Comparison of ENCODE assay signal across 2 cellular contexts in genomic region chr3:25686766-25687165, GRCh38.
TF ChIP-seq lines count a peak whose summit lies in the region.

No MANE protein-coding gene starts in this region.

TF ChIP-seq in GM23338, 12 proteins besides CTCF, POLR2A, EP300 and RAD21 (continued from another document):
- TF ChIP-seq REST (IDR thresholded peaks at IDR 0.05; ENCODE audit: unreplicated experiment) (no peak), ZNF462 (CRISPR knock-in tag; IDR thresholded peaks at IDR 0.05) (no peak), NANOG (IDR thresholded peaks at IDR 0.05; ENCODE audit: borderline replicate concordance) (no peak), ETS1 (IDR thresholded peaks at IDR 0.05) (no peak), CREB1 (CRISPR knock-in tag; IDR thresholded peaks at IDR 0.05; ENCODE audit: low read depth) (no peak)

TF ChIP-seq in WTC11, 78 proteins besides CTCF, POLR2A, EP300 and RAD21 (continued from another document):
- TF ChIP-seq ATF2 (CRISPR knock-in tag; IDR thresholded peaks at IDR 0.05; ENCODE audit: borderline replicate concordance, low read depth), result no peak
- no peak for TF ChIP-seq E2F5 (CRISPR knock-in tag; IDR thresholded peaks at IDR 0.05)
- TF ChIP-seq ATF3 (CRISPR knock-in tag; conservative IDR thresholded peaks at IDR 0.05), result no peak
- no peak for TF ChIP-seq PREB (CRISPR knock-in tag; IDR thresholded peaks at IDR 0.05; ENCODE audit: borderline replicate concordance)
- TF ChIP-seq NFYB (CRISPR knock-in tag; conservative IDR thresholded peaks at IDR 0.05; ENCODE audit: low read depth), result no peak
- no peak for TF ChIP-seq IRF1 (CRISPR knock-in tag; IDR thresholded peaks at IDR 0.05)
- no peak for TF ChIP-seq ATF1 (CRISPR knock-in tag; IDR thresholded peaks at IDR 0.05)
- TF ChIP-seq CREB1 (CRISPR knock-in tag; IDR thresholded peaks at IDR 0.05), result no peak
- no peak for TF ChIP-seq ZNF423 (CRISPR knock-in tag; IDR thresholded peaks at IDR 0.05)
- TF ChIP-seq JAZF1 (CRISPR knock-in tag; IDR thresholded peaks at IDR 0.05), result no peak
- no peak for TF ChIP-seq SMAD3 (CRISPR knock-in tag; IDR thresholded peaks at IDR 0.05; ENCODE audit: borderline replicate concordance)
- TF ChIP-seq ELF4 (CRISPR knock-in tag; IDR thresholded peaks at IDR 0.05; ENCODE audit: low read depth), result no peak
- TF ChIP-seq NR1H2 (CRISPR knock-in tag; IDR thresholded peaks at IDR 0.05), result no peak
- no peak for TF ChIP-seq ZMAT4 (CRISPR knock-in tag; IDR thresholded peaks at IDR 0.05)
- TF ChIP-seq ZNF317 (CRISPR knock-in tag; IDR thresholded peaks at IDR 0.05; ENCODE audit: borderline replicate concordance, low read depth), result no peak
